1 cellular context compared by ENCODE assay signal in the genomic region with DNA sequence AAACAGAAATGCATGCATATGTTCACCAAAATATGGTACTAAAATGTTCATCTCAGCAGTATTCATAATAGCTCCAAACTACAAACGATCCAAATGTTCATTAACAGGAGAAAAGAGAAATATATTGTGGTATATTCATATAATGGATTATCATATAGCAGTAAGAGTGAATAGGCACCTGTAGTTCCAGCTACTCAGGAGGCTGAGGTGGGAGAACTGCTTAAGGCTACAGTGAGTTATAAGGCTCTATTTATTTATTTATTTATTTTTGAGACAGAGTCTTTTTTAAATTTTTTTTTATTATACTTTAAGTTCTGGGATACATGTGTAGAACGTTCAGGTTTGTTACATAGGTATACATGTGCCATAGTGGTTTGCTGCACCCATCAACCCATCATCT.
TF ChIP-seq lines count a peak whose summit lies in the region.

No MANE protein-coding gene starts in this region.

TF ChIP-seq in GM23338, 12 proteins besides CTCF, POLR2A, EP300 and RAD21 (continued from another document):
- TF ChIP-seq, protein P1, sequence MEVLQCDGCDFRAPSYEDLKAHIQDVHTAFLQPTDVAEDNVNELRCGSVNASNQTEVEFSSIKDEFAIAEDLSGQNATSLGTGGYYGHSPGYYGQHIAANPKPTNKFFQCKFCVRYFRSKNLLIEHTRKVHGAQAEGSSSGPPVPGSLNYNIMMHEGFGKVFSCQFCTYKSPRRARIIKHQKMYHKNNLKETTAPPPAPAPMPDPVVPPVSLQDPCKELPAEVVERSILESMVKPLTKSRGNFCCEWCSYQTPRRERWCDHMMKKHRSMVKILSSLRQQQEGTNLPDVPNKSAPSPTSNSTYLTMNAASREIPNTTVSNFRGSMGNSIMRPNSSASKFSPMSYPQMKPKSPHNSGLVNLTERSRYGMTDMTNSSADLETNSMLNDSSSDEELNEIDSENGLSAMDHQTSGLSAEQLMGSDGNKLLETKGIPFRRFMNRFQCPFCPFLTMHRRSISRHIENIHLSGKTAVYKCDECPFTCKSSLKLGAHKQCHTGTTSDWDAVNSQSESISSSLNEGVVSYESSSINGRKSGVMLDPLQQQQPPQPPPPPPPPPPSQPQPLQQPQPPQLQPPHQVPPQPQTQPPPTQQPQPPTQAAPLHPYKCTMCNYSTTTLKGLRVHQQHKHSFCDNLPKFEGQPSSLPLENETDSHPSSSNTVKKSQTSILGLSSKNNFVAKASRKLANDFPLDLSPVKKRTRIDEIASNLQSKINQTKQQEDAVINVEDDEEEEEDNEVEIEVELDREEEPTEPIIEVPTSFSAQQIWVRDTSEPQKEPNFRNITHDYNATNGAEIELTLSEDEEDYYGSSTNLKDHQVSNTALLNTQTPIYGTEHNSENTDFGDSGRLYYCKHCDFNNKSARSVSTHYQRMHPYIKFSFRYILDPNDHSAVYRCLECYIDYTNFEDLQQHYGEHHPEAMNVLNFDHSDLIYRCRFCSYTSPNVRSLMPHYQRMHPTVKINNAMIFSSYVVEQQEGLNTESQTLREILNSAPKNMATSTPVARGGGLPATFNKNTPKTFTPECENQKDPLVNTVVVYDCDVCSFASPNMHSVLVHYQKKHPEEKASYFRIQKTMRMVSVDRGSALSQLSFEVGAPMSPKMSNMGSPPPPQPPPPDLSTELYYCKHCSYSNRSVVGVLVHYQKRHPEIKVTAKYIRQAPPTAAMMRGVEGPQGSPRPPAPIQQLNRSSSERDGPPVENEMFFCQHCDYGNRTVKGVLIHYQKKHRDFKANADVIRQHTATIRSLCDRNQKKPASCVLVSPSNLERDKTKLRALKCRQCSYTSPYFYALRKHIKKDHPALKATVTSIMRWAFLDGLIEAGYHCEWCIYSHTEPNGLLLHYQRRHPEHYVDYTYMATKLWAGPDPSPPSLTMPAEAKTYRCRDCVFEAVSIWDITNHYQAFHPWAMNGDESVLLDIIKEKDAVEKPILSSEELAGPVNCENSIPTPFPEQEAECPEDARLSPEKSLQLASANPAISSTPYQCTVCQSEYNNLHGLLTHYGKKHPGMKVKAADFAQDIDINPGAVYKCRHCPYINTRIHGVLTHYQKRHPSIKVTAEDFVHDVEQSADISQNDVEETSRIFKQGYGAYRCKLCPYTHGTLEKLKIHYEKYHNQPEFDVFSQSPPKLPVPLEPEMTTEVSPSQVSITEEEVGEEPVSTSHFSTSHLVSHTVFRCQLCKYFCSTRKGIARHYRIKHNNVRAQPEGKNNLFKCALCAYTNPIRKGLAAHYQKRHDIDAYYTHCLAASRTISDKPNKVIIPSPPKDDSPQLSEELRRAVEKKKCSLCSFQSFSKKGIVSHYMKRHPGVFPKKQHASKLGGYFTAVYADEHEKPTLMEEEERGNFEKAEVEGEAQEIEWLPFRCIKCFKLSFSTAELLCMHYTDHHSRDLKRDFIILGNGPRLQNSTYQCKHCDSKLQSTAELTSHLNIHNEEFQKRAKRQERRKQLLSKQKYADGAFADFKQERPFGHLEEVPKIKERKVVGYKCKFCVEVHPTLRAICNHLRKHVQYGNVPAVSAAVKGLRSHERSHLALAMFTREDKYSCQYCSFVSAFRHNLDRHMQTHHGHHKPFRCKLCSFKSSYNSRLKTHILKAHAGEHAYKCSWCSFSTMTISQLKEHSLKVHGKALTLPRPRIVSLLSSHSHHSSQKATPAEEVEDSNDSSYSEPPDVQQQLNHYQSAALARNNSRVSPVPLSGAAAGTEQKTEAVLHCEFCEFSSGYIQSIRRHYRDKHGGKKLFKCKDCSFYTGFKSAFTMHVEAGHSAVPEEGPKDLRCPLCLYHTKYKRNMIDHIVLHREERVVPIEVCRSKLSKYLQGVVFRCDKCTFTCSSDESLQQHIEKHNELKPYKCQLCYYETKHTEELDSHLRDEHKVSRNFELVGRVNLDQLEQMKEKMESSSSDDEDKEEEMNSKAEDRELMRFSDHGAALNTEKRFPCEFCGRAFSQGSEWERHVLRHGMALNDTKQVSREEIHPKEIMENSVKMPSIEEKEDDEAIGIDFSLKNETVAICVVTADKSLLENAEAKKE (CRISPR knock-in tag; IDR thresholded peaks at IDR 0.05), result no peak
- TF ChIP-seq ZNF331 (CRISPR knock-in tag; IDR thresholded peaks at IDR 0.05; ENCODE audit: low read depth) (no peak), POLR2AphosphoS5 (IDR thresholded peaks at IDR 0.05; ENCODE audit: low read depth) (no peak), NANOG (IDR thresholded peaks at IDR 0.05; ENCODE audit: borderline replicate concordance) (no peak), JUNB (IDR thresholded peaks at IDR 0.05; ENCODE audit: unreplicated experiment) (no peak), STAT1 (IDR thresholded peaks at IDR 0.05; ENCODE audit: unreplicated experiment) (no peak), ZNF114 (CRISPR knock-in tag; IDR thresholded peaks at IDR 0.05) (no peak)
- TF ChIP-seq, protein P2, sequence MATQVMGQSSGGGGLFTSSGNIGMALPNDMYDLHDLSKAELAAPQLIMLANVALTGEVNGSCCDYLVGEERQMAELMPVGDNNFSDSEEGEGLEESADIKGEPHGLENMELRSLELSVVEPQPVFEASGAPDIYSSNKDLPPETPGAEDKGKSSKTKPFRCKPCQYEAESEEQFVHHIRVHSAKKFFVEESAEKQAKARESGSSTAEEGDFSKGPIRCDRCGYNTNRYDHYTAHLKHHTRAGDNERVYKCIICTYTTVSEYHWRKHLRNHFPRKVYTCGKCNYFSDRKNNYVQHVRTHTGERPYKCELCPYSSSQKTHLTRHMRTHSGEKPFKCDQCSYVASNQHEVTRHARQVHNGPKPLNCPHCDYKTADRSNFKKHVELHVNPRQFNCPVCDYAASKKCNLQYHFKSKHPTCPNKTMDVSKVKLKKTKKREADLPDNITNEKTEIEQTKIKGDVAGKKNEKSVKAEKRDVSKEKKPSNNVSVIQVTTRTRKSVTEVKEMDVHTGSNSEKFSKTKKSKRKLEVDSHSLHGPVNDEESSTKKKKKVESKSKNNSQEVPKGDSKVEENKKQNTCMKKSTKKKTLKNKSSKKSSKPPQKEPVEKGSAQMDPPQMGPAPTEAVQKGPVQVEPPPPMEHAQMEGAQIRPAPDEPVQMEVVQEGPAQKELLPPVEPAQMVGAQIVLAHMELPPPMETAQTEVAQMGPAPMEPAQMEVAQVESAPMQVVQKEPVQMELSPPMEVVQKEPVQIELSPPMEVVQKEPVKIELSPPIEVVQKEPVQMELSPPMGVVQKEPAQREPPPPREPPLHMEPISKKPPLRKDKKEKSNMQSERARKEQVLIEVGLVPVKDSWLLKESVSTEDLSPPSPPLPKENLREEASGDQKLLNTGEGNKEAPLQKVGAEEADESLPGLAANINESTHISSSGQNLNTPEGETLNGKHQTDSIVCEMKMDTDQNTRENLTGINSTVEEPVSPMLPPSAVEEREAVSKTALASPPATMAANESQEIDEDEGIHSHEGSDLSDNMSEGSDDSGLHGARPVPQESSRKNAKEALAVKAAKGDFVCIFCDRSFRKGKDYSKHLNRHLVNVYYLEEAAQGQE (IDR thresholded peaks at IDR 0.05; ENCODE audit: unreplicated experiment), result no peak
- TF ChIP-seq, protein P3, sequence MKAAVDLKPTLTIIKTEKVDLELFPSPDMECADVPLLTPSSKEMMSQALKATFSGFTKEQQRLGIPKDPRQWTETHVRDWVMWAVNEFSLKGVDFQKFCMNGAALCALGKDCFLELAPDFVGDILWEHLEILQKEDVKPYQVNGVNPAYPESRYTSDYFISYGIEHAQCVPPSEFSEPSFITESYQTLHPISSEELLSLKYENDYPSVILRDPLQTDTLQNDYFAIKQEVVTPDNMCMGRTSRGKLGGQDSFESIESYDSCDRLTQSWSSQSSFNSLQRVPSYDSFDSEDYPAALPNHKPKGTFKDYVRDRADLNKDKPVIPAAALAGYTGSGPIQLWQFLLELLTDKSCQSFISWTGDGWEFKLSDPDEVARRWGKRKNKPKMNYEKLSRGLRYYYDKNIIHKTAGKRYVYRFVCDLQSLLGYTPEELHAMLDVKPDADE (IDR thresholded peaks at IDR 0.05), result no peak
